Comparison of ENCODE assay signal across 9 cellular contexts in genomic region chr12:132145334-132145733, GRCh38. TPM values are rescaled to one million over a fixed set of nuclear protein-coding genes. Genes with fewer than 3 reads are reported as not detected.
DNase-seq lines count a peak whose midpoint lies in the region; ATAC-seq and TF ChIP-seq lines count a peak whose summit lies in the region.
"Had no signal": no experiment of that assay in that cellular context is flagged by ENCODE, and none has a peak within 500 bp of the region (broad histone marks: within the 10 kb centered on the region; RNA-seq: fewer than 3 reads in every experiment).

No MANE protein-coding gene starts in this region.

- no TSS peak for BruUV-seq in Panc1 (replicated peaks; lab: Mats Ljungman, UMichigan)

- peaks cover 3% of the 10 kb centered on the region for H3K27me3 Mint-ChIP-seq in progenitor cell of endocrine pancreas

- H3K9me3 Mint-ChIP-seq in progenitor cell of endocrine pancreas (ENCODE audit: low read depth) = no peaks in the 10 kb centered on the region

- in situ Hi-C loops in Panc1 (cut with HindIII; ENCODE audit: low pct_unique_long_range_greater_than_20kb, low sequenced_read_pairs) = no loop called here

- CTCF ChIA-PET in Panc1 (lab: Charles Lee) = interaction anchor here (0.6 kb wide), 1 partner anchor 352 kb away, joined by 6 read pairs; no protein-coding TSS in a partner anchor

- peaks cover 11% of the 10 kb centered on the region for H3K4me1 Mint-ChIP-seq in progenitor cell of endocrine pancreas (ENCODE audit: low read depth)

- 0 out of 2 replicates have a peak, but pooled peaks cover 5% of the 10 kb centered on the region for H3K36me3 ChIP-seq in Panc1 (ENCODE audit: control insufficient read depth, insufficient read depth, low read length)
- peaks cover 9 to 53% (median 46%) of the 10 kb centered on the region in 4 donors for H3K36me3 ChIP-seq in esophagus muscularis mucosa

- H3K4me3 ChIP-seq in GM08714 (ENCODE audit: low read length) (peak overlapping the region; percentile 91; the same call in 1 of the 2 replicates), Panc1 (ENCODE audit: low read depth in 2 of 2, low read length in 2 of 2) (peak overlapping the region; percentile 74 to 83), esophagus muscularis mucosa (peak overlapping the region; percentile 80 to 99 (median 90))

- intact Hi-C loops in Panc1 (cut with micrococcal nuclease; ENCODE audit: unreplicated experiment) (no loop called here), esophagus muscularis mucosa (cut with DNase I) (loop anchor here (2.0 to 10.0 kb wide), 2 partner anchors 43 to 349 kb away; partner anchors contain the start of gene FBRSL1)

- H3K36me3 Mint-ChIP-seq in progenitor cell of endocrine pancreas (ENCODE audit: insufficient read depth) = peaks cover 4% of the 10 kb centered on the region

- WGBS in esophagus muscularis mucosa = 60% methylated on average over 2 of the region's 7 CpGs

- no peak for ATAC-seq in Panc1
- no peak for ATAC-seq in GM18511 (IDR thresholded peaks at IDR 0.05; ENCODE audit: unreplicated experiment)
- ATAC-seq in GM18858 (IDR thresholded peaks at IDR 0.05; ENCODE audit: unreplicated experiment) = no peak

- no peak for TF ChIP-seq POLR2A in esophagus muscularis mucosa (IDR thresholded peaks at IDR 0.05; ENCODE audit: low read depth)

- POLR2A ChIA-PET in Panc1 (lab: Charles Lee) = no interaction called here

- TF ChIP-seq CTCF in Panc1 (IDR thresholded peaks at IDR 0.05) (no peak), esophagus muscularis mucosa (IDR thresholded peaks at IDR 0.05) (no peak), progenitor cell of endocrine pancreas (IDR thresholded peaks at IDR 0.05; ENCODE audit: unreplicated experiment) (no peak)

- H3K4me3 Mint-ChIP-seq in progenitor cell of endocrine pancreas (ENCODE audit: low read depth) = peak overlapping the region; percentile 86

- H3K9me3 ChIP-seq in Panc1 (ENCODE audit: control insufficient read depth, insufficient read depth, low read depth, low read length) = no peaks in the 10 kb centered on the region
- no peaks in the 10 kb centered on the region for H3K9me3 ChIP-seq in esophagus muscularis mucosa

- H3K27ac Mint-ChIP-seq in progenitor cell of endocrine pancreas = peak overlapping the region; percentile 52

- no peak for TF ChIP-seq EP300 in esophagus muscularis mucosa (IDR thresholded peaks at IDR 0.05)

- DNase-seq in Panc1 (ENCODE audit: low read depth, low spot score) (no peak), esophagus muscularis mucosa (ENCODE audit: extremely low spot score) (no peak), progenitor cell of endocrine pancreas (ENCODE audit: low spot score, unreplicated experiment) (no peak), NCI-H2196 treated with DMSO at 0.1 percent for 48 hours (lab: John Stamatoyannopoulos, UW; ENCODE audit: unreplicated experiment) (no peak), medulla oblongata (ENCODE audit: extremely low spot score) (no peak)
- DNase-seq: anterior cingulate cortex had no signal

- H3K4me1 ChIP-seq in Panc1 (ENCODE audit: control insufficient read depth, insufficient read depth, low read length) (peaks cover 10% of the 10 kb centered on the region; the same call in 1 of the 2 replicates), esophagus muscularis mucosa (peaks cover 23 to 53% (median 32%) of the 10 kb centered on the region in 4 donors)

- no peaks in the 10 kb centered on the region for H3K27me3 ChIP-seq in Panc1 (ENCODE audit: control insufficient read depth, insufficient read depth, low read length)
- no peaks in the 10 kb centered on the region for H3K27me3 ChIP-seq in esophagus muscularis mucosa

- peak overlapping the region; percentile 72; the same call in 1 of the 2 replicates for H3K27ac ChIP-seq in Panc1 (ENCODE audit: low read length)
- peak overlapping the region in 3 of 4 donors; percentile 85 to 93 (median 86) for H3K27ac ChIP-seq in esophagus muscularis mucosa (replicated peaks in 1 of 4)

RNA-seq across cellular contexts. Expression of gene NOC4L, which starts 1.1 kb away (rescaled TPM):
- total RNA-seq in Panc1 (2021; ENCODE audit: unreplicated experiment) (29.8 TPM), esophagus muscularis mucosa (10 to 100 TPM; 10.4 to 15.4 (median 11.5) TPM), progenitor cell of endocrine pancreas (27.0 and 27.3 TPM in 2 replicates)
- polyA plus RNA-seq in Panc1 (2012; ENCODE audit: insufficient read length) = 30.0 TPM

RNA-seq across cellular contexts. Expression of gene DDX51, which starts 1.2 kb away (rescaled TPM):
- total RNA-seq in Panc1 (2021; ENCODE audit: unreplicated experiment) (29.3 TPM), esophagus muscularis mucosa (10 to 100 TPM in 3 of 4 donors, 1 to 10 TPM in 1; 9.1 to 12.8 (median 11.3) TPM), progenitor cell of endocrine pancreas (28.1 and 29.4 TPM in 2 replicates)
- polyA plus RNA-seq in Panc1 (2012; ENCODE audit: insufficient read length) = 38.0 TPM
